ENCODE assay signal across 30 cellular contexts in genomic region chr15:88448991-88449461, GRCh38.
"Had no signal": no experiment of that assay in that cellular context is flagged by ENCODE, and none has a peak within 500 bp of the region (broad histone marks: within the 10 kb centered on the region; RNA-seq: fewer than 3 reads in every experiment).

No MANE protein-coding gene starts in this region.

- DNase-seq: activated CD4-positive, alpha-beta T cell treated with anti-CD3 and anti-CD28 coated beads for 48 hours; activated CD4-positive, alpha-beta T cell treated with anti-CD3 and anti-CD28 coated beads, Interleukin-2, amount 50 U/mL, for 48 hours; activated CD8-positive, alpha-beta memory T cell treated with anti-CD3 and anti-CD28 coated beads for 24 hours; activated CD8-positive, alpha-beta memory T cell treated with anti-CD3 and anti-CD28 coated beads, Interleukin-2, amount 50 U/mL, for 48 hours; activated gamma-delta T cell; activated naive CD4-positive, alpha-beta T cell treated with anti-CD3 and anti-CD28 coated beads, Interleukin-2, amount 10 ng/mL, durations not matched to agents 7 days and 5 days; activated naive CD8-positive, alpha-beta T cell treated with anti-CD3 and anti-CD28 coated beads, Interleukin-2, amount 10 ng/mL, durations not matched to agents 7 days and 5 days; activated T-cell treated with anti-CD3 and anti-CD28 coated beads, Interleukin-2, amount 50 U/mL, for 24 hours; effector CD4-positive, alpha-beta T cell; esophagus squamous epithelium; foreskin melanocyte; left ventricle myocardium superior; mucosa of descending colon; pancreas; retina; stimulated activated CD4-positive, alpha-beta T cell treated with anti-CD3 and anti-CD28 coated beads, Interleukin-12 subunit alpha, Interleukin-12 subunit beta, amount 100 ng/mL, for 4 hours; stimulated activated CD4-positive, alpha-beta T cell treated with anti-CD3 and anti-CD28 coated beads, Interleukin-4, amount 100 ng/mL, for 1 hour; T-helper 1 cell had no signal

- H3K27ac Mint-ChIP-seq: activated naive CD4-positive, alpha-beta T cell treated with anti-CD3 and anti-CD28 coated beads, Interleukin-2, amount 10 ng/mL, durations not matched to agents 7 days and 5 days; activated naive CD8-positive, alpha-beta T cell treated with anti-CD3 and anti-CD28 coated beads, Interleukin-2, amount 10 ng/mL, durations not matched to agents 7 days and 5 days; activated T-cell treated with anti-CD3 and anti-CD28 coated beads, Interleukin-2, amount 50 U/mL, for 24 hours; dendritic cell treated with granulocyte-macrophage colony-stimulating factor and Interleukin-4, amounts not matched to agents 40 ng/mL and 50 ng/mL, for 4 days; natural killer cell treated with Interleukin-12 subunit alpha and Interleukin-12 subunit beta and Interleukin-15 and Interleukin-18, amount 100 ng/mL, for 72 hours; stimulated activated naive CD8-positive, alpha-beta T cell treated with anti-CD3 and anti-CD28 coated beads, Interleukin-15, Interleukin-2, amounts not matched to agents 100 ng/mL and 50 ng/mL, for 24 hours; type B pancreatic cell had no signal

- H3K9me3 Mint-ChIP-seq: activated naive CD4-positive, alpha-beta T cell treated with anti-CD3 and anti-CD28 coated beads, Interleukin-2, amount 10 ng/mL, durations not matched to agents 7 days and 5 days; activated naive CD8-positive, alpha-beta T cell treated with anti-CD3 and anti-CD28 coated beads, Interleukin-2, amount 10 ng/mL, durations not matched to agents 7 days and 5 days; natural killer cell treated with Interleukin-12 subunit alpha and Interleukin-12 subunit beta and Interleukin-15 and Interleukin-18, amount 100 ng/mL, for 72 hours; type B pancreatic cell had no signal

- H3K36me3 Mint-ChIP-seq: activated naive CD4-positive, alpha-beta T cell treated with anti-CD3 and anti-CD28 coated beads, Interleukin-2, amount 10 ng/mL, durations not matched to agents 7 days and 5 days; activated naive CD8-positive, alpha-beta T cell treated with anti-CD3 and anti-CD28 coated beads, Interleukin-2, amount 10 ng/mL, durations not matched to agents 7 days and 5 days; brain; type B pancreatic cell had no signal

- H3K4me3 ChIP-seq: ascending aorta, cardiac muscle cell, esophagus squamous epithelium, mucosa of descending colon, pancreas, prostate gland, skin epidermis had no signal

- H3K4me3 Mint-ChIP-seq: activated naive CD4-positive, alpha-beta T cell treated with anti-CD3 and anti-CD28 coated beads, Interleukin-2, amount 10 ng/mL, durations not matched to agents 7 days and 5 days; activated naive CD8-positive, alpha-beta T cell treated with anti-CD3 and anti-CD28 coated beads, Interleukin-2, amount 10 ng/mL, durations not matched to agents 7 days and 5 days; activated T-cell treated with anti-CD3 and anti-CD28 coated beads, Interleukin-2, amount 50 U/mL, for 24 hours; brain; dendritic cell treated with granulocyte-macrophage colony-stimulating factor and Interleukin-4, amounts not matched to agents 40 ng/mL and 50 ng/mL, for 4 days; natural killer cell treated with Interleukin-12 subunit alpha and Interleukin-12 subunit beta and Interleukin-15 and Interleukin-18, amount 100 ng/mL, for 72 hours; stimulated activated naive CD8-positive, alpha-beta T cell treated with anti-CD3 and anti-CD28 coated beads, Interleukin-15, Interleukin-2, amounts not matched to agents 100 ng/mL and 50 ng/mL, for 24 hours; type B pancreatic cell had no signal

- H3K9me3 ChIP-seq: ascending aorta, mucosa of descending colon, pancreas, prostate gland had no signal

- H3K27me3 ChIP-seq: ascending aorta had no signal

- H3K27ac ChIP-seq: ascending aorta, cardiac muscle cell, esophagus squamous epithelium, pancreas, prostate gland, skin epidermis, VCaP had no signal

- H3K36me3 ChIP-seq: ascending aorta, cardiac muscle cell, esophagus squamous epithelium, pancreas, prostate gland had no signal

- H3K27me3 Mint-ChIP-seq: activated naive CD4-positive, alpha-beta T cell treated with anti-CD3 and anti-CD28 coated beads, Interleukin-2, amount 10 ng/mL, durations not matched to agents 7 days and 5 days had no signal

- ATAC-seq: activated CD4-positive, CD25-positive, alpha-beta regulatory T cell treated with anti-CD3 and anti-CD28 coated beads, Interleukin-2, amount 50 U/mL, for 24 hours; left ventricle myocardium superior; mucosa of descending colon; natural killer cell treated with Interleukin-12 subunit alpha and Interleukin-12 subunit beta and Interleukin-15 and Interleukin-18, amount 100 ng/mL, for 72 hours; pancreas; sciatic nerve had no signal

- H3K4me1 ChIP-seq: ascending aorta, pancreas, prostate gland had no signal
